In the genomic region with DNA sequence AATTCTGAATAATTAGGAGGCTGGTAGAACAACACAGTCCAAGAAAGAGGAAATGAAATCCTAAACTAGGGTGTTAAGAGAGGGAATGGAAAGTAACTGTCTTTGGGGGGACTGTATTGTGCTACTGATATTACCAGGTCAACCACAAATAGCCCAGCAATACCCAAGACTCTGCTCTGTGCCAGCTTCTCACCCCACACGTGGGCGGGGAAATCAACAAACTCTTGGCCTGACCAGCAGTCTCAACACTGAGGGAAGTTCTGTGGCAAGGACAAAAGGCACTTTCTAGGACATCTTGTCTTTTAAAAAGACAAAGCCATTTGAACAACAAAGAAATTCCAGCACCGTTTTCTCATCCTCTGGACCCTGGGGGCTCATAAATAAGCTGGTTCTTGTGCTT, we compare ENCODE assay signal across 8 cellular contexts.
DNase-seq lines count a peak whose midpoint lies in the region; ATAC-seq, FAIRE-seq and TF ChIP-seq lines count a peak whose summit lies in the region.

No MANE protein-coding gene starts in this region.

- TF ChIP-seq CTCF in prostate gland (IDR thresholded peaks at IDR 0.05) (no peak), kidney (IDR thresholded peaks at IDR 0.05; ENCODE audit: borderline replicate concordance, extremely low read depth, insufficient read depth) (no peak)

- H3K27me3 ChIP-seq in prostate gland (replicated peaks; ENCODE audit: insufficient read depth): no peaks in the 10 kb centered on the region

- no peak overlapping the region for H3K9ac ChIP-seq in kidney (ENCODE audit: low read length in 2 of 2)

- FAIRE-seq in kidney (lab: Jason Lieb, UNC): no peak

- DNase-seq in NCI-H69 (lab: John Stamatoyannopoulos, UW) (peak; percentile 96), prostate gland (ENCODE audit: low spot score) (peak; percentile 22), superior temporal gyrus (ENCODE audit: extremely low spot score) (no peak), kidney (no peak)
- DNase-seq in stimulated activated CD4-positive, alpha-beta T cell treated with anti-CD3 and anti-CD28 coated beads, Interleukin-2, amount 100 ng/mL, for 24 hours: no peak
- DNase-seq in activated T-cell treated with anti-CD3 and anti-CD28 coated beads, Interleukin-2, amount 50 U/mL, for 48 hours: no peak

- intact Hi-C loops in prostate gland (cut with DNase I) (no loop called here), kidney (cut with DNase I) (no loop called here)

- 21% methylated on average over 3 of the region's 3 CpGs for WGBS in prostate gland

- H3K4me1 ChIP-seq in prostate gland (replicated peaks): no peaks in the 10 kb centered on the region
- no peaks in the 10 kb centered on the region for H3K4me1 ChIP-seq in kidney (ENCODE audit: control insufficient read depth in 1 of 2, insufficient read depth in 1 of 2, low read depth in 1 of 2, low read length in 2 of 2)

- H3K9me3 ChIP-seq in prostate gland (no peaks in the 10 kb centered on the region), kidney (ENCODE audit: control insufficient read depth in 1 of 2, low read length in 2 of 2) (no peaks in the 10 kb centered on the region)

- no peak for TF ChIP-seq POLR2A in prostate gland (IDR thresholded peaks at IDR 0.05)

- H3K36me3 ChIP-seq in prostate gland (no peaks in the 10 kb centered on the region), kidney (ENCODE audit: control insufficient read depth in 1 of 2, insufficient read depth in 2 of 2, low read length in 2 of 2) (no peaks in the 10 kb centered on the region)

- H3K4me3 ChIP-seq in prostate gland: no peak overlapping the region
- no peak overlapping the region for H3K4me3 ChIP-seq in kidney (ENCODE audit: low read length in 2 of 2)

- ATAC-seq in GM19025 (IDR thresholded peaks at IDR 0.05; ENCODE audit: low read depth, unreplicated experiment): peak; percentile 66
- peak; percentile 73 for ATAC-seq in HG02798 (IDR thresholded peaks at IDR 0.05; ENCODE audit: poor library complexity, unreplicated experiment)

- no peak overlapping the region for H3K27ac ChIP-seq in prostate gland
- H3K27ac ChIP-seq in kidney (ENCODE audit: low read depth in 2 of 2, low read length in 2 of 2): no peak overlapping the region

Comparison
In these comparisons a context has a peak if more than half of its experiments do, and no peak if none do; other contexts are left out.
1. DNase-seq: peak in NCI-H69 (single experiment) and prostate gland (single experiment); none in stimulated activated CD4-positive, alpha-beta T cell treated with anti-CD3 and anti-CD28 coated beads, Interleukin-2, amount 100 ng/mL, for 24 hours (0 of 2), activated T-cell treated with anti-CD3 and anti-CD28 coated beads, Interleukin-2, amount 50 U/mL, for 48 hours (0 of 2), superior temporal gyrus (single experiment) and kidney (single experiment).